In genomic region chr6:30259140-30260035, GRCh38 we compare ENCODE assay signal across 8 cellular contexts. TPM values are rescaled to one million over a fixed set of nuclear protein-coding genes. Genes with fewer than 3 reads are reported as not detected.
DNase-seq lines count a peak whose midpoint lies in the region; ATAC-seq, FAIRE-seq and TF ChIP-seq lines count a peak whose summit lies in the region.

No MANE protein-coding gene starts in this region.

- H3K79me1 ChIP-seq in H1 (ENCODE audit: low read depth, low read length) = no peaks in the 10 kb centered on the region

- H4K8ac ChIP-seq in H1 (ENCODE audit: extremely low read depth, insufficient read depth, low read length) = peak overlapping the region; percentile 89

- H3K4me1 ChIP-seq in A549 (no peaks in the 10 kb centered on the region), H1 (replicated peaks in 1 of 4; ENCODE audit: control insufficient read depth in 3 of 4, insufficient read depth in 4 of 4, low read length in 3 of 4) (peaks cover 0 to 8% (median 2%) of the 10 kb centered on the region in 4 experiments; a peak in 6 of 7 replicates)

- POLR2A ChIA-PET in A549 (lab: Yijun Ruan, JAX) = interaction anchor here (0.6 kb wide), 2 partner anchors 21 to 46 kb away, joined by 3 read pairs; partner anchors contain the start of gene TRIM26
- POLR2A ChIA-PET in H1 (lab: Charles Lee; ENCODE audit: partially characterized antibody) = interaction anchor here (0.6 to 1.5 kb wide), 6 partner anchors 17 to 88 kb away, joined by 3 to 7 read pairs (median 3); no protein-coding TSS in a partner anchor

- H3K4me1 Mint-ChIP-seq in memory B cell = peaks cover 12% of the 10 kb centered on the region

- H3K56ac ChIP-seq in H1 (replicated peaks; ENCODE audit: insufficient read length, low read depth, low read length) = no peak overlapping the region

- H3K9ac ChIP-seq in H1 (replicated peaks in 1 of 4; ENCODE audit: extremely low read depth in 1 of 4, low read depth in 3 of 4, low read length in 3 of 4) = peak overlapping the region in 2 of 4 experiments; percentile 14 to 48; a peak in 2 of 7 replicates

- H3K18ac ChIP-seq in H1 (ENCODE audit: extremely low read depth, low read length) = peak overlapping the region; percentile 95; the same call in 1 of the 2 replicates

- H3K23ac ChIP-seq in H1 (ENCODE audit: insufficient read length) = no peak overlapping the region

- H4K20me1 ChIP-seq in H1 (replicated peaks in 1 of 2; ENCODE audit: control insufficient read depth in 1 of 2, insufficient read depth in 2 of 2, low read length in 2 of 2) = no peaks in the 10 kb centered on the region

- no peak overlapping the region for H4K91ac ChIP-seq in H1 (replicated peaks; ENCODE audit: insufficient read length, low read length)

- H2AFZ ChIP-seq in H1 (ENCODE audit: low read length) = peak overlapping the region; percentile 76

- 17% methylated on average over 9 of the region's 56 CpGs for WGBS in A549 (ENCODE audit: missing lambda C conversion rate)
- 4% methylated on average over 48 of the region's 56 CpGs; no CpG with 5 or more reads in 1 of the 2 experiments for WGBS in H1 (ENCODE audit: extremely low coverage in 1 of 2, insufficient coverage in 1 of 2, insufficient read length in 1 of 2, insufficient replicate concordance in 2 of 2, low coverage in 1 of 2, low lambda C conversion rate in 2 of 2, missing lambda C conversion rate in 1 of 2), 2 experiments

- CTCF ChIA-PET in A549 (lab: Yijun Ruan, JAX) = interaction anchor here (0.7 kb wide), 1 partner anchor 45 kb away, joined by 3 read pairs; no protein-coding TSS in a partner anchor
- CTCF ChIA-PET in H1 (lab: Charles Lee; ENCODE audit: partially characterized antibody) = interaction anchor here (0.7 to 0.8 kb wide), 2 partner anchors 137 to 195 kb away, joined by 3 to 4 read pairs; no protein-coding TSS in a partner anchor

- no peak overlapping the region for H2AK5ac ChIP-seq in H1 (ENCODE audit: low read depth, low read length)

- 0 out of 2 replicates have a peak overlapping the region, but pooled peaks have one; percentile 2 for H2BK12ac ChIP-seq in H1 (ENCODE audit: low read depth, low read length)

- no peak overlapping the region for H2BK5ac ChIP-seq in H1 (ENCODE audit: low read depth, low read length)

- TF ChIP-seq EP300 in A549 (IDR thresholded peaks at IDR 0.05) (no peak), H1 (IDR thresholded peaks at IDR 0.05; ENCODE audit: borderline replicate concordance in 1 of 2, low read depth in 2 of 2, low read length in 2 of 2) (no peak)

- TF ChIP-seq RAD21 in A549 (conservative IDR thresholded peaks at IDR 0.05 in 1 of 2, IDR thresholded peaks at IDR 0.05 in 1 of 2) = peak in 1 of 2 experiments; percentile 31; a peak in 2 of 5 replicates
- no peak; a peak in 1 of 4 replicates for TF ChIP-seq RAD21 in H1 (IDR thresholded peaks at IDR 0.05 in 1 of 2, conservative IDR thresholded peaks at IDR 0.05 in 1 of 2; ENCODE audit: low read depth in 2 of 2, low read length in 2 of 2)

- TF ChIP-seq CTCF in A549 (IDR thresholded peaks at IDR 0.05) (peak; percentile 29; the same call in 2 of the 3 replicates), H1 (IDR thresholded peaks at IDR 0.05; ENCODE audit: control extremely low read depth in 1 of 3, insufficient read depth in 1 of 3, low read depth in 1 of 3, low read length in 3 of 3) (no peak)

- H3K79me2 ChIP-seq in H1 (ENCODE audit: control insufficient read depth in 1 of 2, insufficient read depth in 2 of 2, low read length in 2 of 2) = no peaks in the 10 kb centered on the region

- H3K9me3 ChIP-seq in A549 = no peaks in the 10 kb centered on the region
- no peaks in the 10 kb centered on the region; a peak in 1 of 4 replicates for H3K9me3 ChIP-seq in H1 (ENCODE audit: insufficient read depth in 2 of 2, low read depth in 1 of 2, low read length in 1 of 2)

- H3K4me3 ChIP-seq in A549 (peak overlapping the region; percentile 98), H1 (ENCODE audit: extremely low read depth in 1 of 4, insufficient read depth in 2 of 4, low read depth in 3 of 4, low read length in 4 of 4) (peak overlapping the region; percentile 64 to 86 (median 71))

- H3K4ac ChIP-seq in H1 (replicated peaks; ENCODE audit: insufficient read length, low read depth, low read length) = no peak overlapping the region

- H3K23me2 ChIP-seq in H1 (ENCODE audit: low read depth, low read length) = peaks cover 8% of the 10 kb centered on the region; the same call in 1 of the 2 replicates

- H2BK15ac ChIP-seq in H1 (ENCODE audit: low read length) = peak overlapping the region; percentile 29; the same call in 1 of the 2 replicates

- peak; percentile 61 to 75 for DNase-seq in A549 (ENCODE audit: low read depth in 1 of 2, low spot score in 1 of 2)
- DNase-seq in NCI-H460 (ENCODE audit: extremely low read depth, low read depth) = peak; percentile 70
- peak; percentile 88 for DNase-seq in activated CD8-positive, alpha-beta memory T cell treated with anti-CD3 and anti-CD28 coated beads for 24 hours
- DNase-seq in H1 (ENCODE audit: low read depth in 1 of 2, low spot score in 2 of 2) = peak; percentile 38 to 87
- peak; percentile 78 for DNase-seq in memory B cell (ENCODE audit: low spot score in 2 of 2)
- peak; percentile 22 for DNase-seq in stimulated activated CD8-positive, alpha-beta memory T cell treated with anti-CD3 and anti-CD28 coated beads, Interleukin-12 subunit alpha, Interleukin-12 subunit beta, amount 100 ng/mL, for 24 hours (ENCODE audit: extremely low read depth)

- peak overlapping the region; percentile 99 for H3K27ac Mint-ChIP-seq in memory B cell

- H3K4me2 ChIP-seq in A549 (peak overlapping the region; percentile 72), H1 (ENCODE audit: insufficient read depth in 1 of 2, low read depth in 2 of 2, low read length in 2 of 2) (peak overlapping the region; percentile 76 to 79)

- H3K27ac ChIP-seq in A549 (peak overlapping the region; percentile 81 to 91), H1 (ENCODE audit: low read depth, low read length) (no peak overlapping the region)

- H3K14ac ChIP-seq in H1 (ENCODE audit: insufficient read length) = no peak overlapping the region

- H2BK20ac ChIP-seq in H1 (ENCODE audit: low read length) = no peak overlapping the region

- H3K9me3 Mint-ChIP-seq in memory B cell = no peaks in the 10 kb centered on the region

- FAIRE-seq in A549 (lab: Jason Lieb, UNC) = no peak
- FAIRE-seq in H1 (lab: Jason Lieb, UNC) = peak; percentile 58

- H3K36me3 ChIP-seq in H1 (ENCODE audit: control insufficient read depth in 2 of 4, insufficient read depth in 4 of 4, low read length in 3 of 4) = peaks cover 0 to 4% (median 3%) of the 10 kb centered on the region in 4 experiments; a peak in 3 of 8 replicates

- no peaks in the 10 kb centered on the region for H3K27me3 Mint-ChIP-seq in memory B cell

- no peak overlapping the region for H2BK120ac ChIP-seq in H1 (replicated peaks; ENCODE audit: low read depth, low read length)

- H4K5ac ChIP-seq in H1 (ENCODE audit: insufficient read length, low read depth, low read length) = no peak overlapping the region

- peak overlapping the region; percentile 91 for H3K4me3 Mint-ChIP-seq in memory B cell

- TF ChIP-seq POLR2A in A549 (IDR thresholded peaks at IDR 0.05; ENCODE audit: low read length) (no peak), H1 (IDR thresholded peaks at IDR 0.05; ENCODE audit: control extremely low read depth in 1 of 2, low read depth in 2 of 2, low read length in 2 of 2) (peak in 1 of 2 experiments; percentile 51; a peak in 1 of 3 replicates)

- peaks cover 12% of the 10 kb centered on the region for H3K36me3 Mint-ChIP-seq in memory B cell

- peaks cover 9 to 17% (median 13%) of the 10 kb centered on the region in 4 experiments for H3K27me3 ChIP-seq in H1 (replicated peaks in 1 of 4; ENCODE audit: control insufficient read depth in 3 of 4, extremely low read depth in 1 of 4, insufficient read depth in 3 of 4, low read length in 3 of 4)

- peak; percentile 94 to 97 for ATAC-seq in A549
- ATAC-seq in GM18511 (IDR thresholded peaks at IDR 0.05; ENCODE audit: unreplicated experiment) = peak; percentile 93
- peak; percentile 89 for ATAC-seq in HG03039 (IDR thresholded peaks at IDR 0.05; ENCODE audit: unreplicated experiment)
- peak; percentile 88 for ATAC-seq in memory B cell (ENCODE audit: low read depth)

TF ChIP-seq in H1, 55 proteins besides CTCF, POLR2A, EP300 and RAD21 (continues in another document):
- TF ChIP-seq POLR2AphosphoS5 (IDR thresholded peaks at IDR 0.05; ENCODE audit: low read depth, low read length) (no peak), BRCA1 (IDR thresholded peaks at IDR 0.05; ENCODE audit: low read depth, low read length) (no peak), CHD2 (IDR thresholded peaks at IDR 0.05; ENCODE audit: low read length) (0 out of 2 replicates have a peak, but pooled peaks have one; percentile 53), ATF2 (IDR thresholded peaks at IDR 0.05; ENCODE audit: low read length) (no peak), SAP30 (IDR thresholded peaks at IDR 0.05; ENCODE audit: insufficient read depth, insufficient replicate concordance, low read length) (no peak)

RNA-seq across cellular contexts. Expression of gene TRIM26, which starts 46.2 kb away (rescaled TPM):
- 23.3 and 30.4 TPM in 2 replicates for polyA plus RNA-seq in A549 (2011; rRNA removed)
- 23.0 and 23.2 TPM in 2 replicates for polyA plus RNA-seq in A549 (2012; cell fraction: cytosol; rRNA removed)
- polyA plus RNA-seq in A549 (2012; cell fraction: nucleus; rRNA removed) = 31.4 and 38.2 TPM in 2 replicates
- 28.2 to 31.1 TPM (median 30.4 TPM) in 3 replicates for polyA plus RNA-seq in A549 (2017; fragmentation: RNase III; extraction: RNeasy Plus Mini Kit Qiagen cat#74134 plus additional on column Dnase treatment)
- polyA minus RNA-seq in A549 (2011; rRNA and poly(A)+ RNA removed) = 27.5 and 32.3 TPM in 2 replicates
- total RNA-seq in NCI-H460 (2014; rRNA removed; shearing (Covaris generic)) = 14.2 and 17.4 TPM in 2 replicates
- 19.6 and 21.4 TPM in 2 replicates for polyA plus RNA-seq in NCI-H460 (2014; cell fraction: nucleus; rRNA removed)
- total RNA-seq in H1 (2021; fragmentation: NEBNext Ultra II Directional; extraction: Animal tissue kit (Norgen Biotek cat#: 25700)) = 30.7 and 32.3 TPM in 2 replicates
- polyA plus RNA-seq in H1 (2011; rRNA removed) = 21.5 and 25.8 TPM in 2 replicates
- 29.3 TPM for polyA plus RNA-seq in H1 (2011; cell fraction: cytosol; rRNA removed)
- polyA plus RNA-seq in H1 (2011; cell fraction: nucleus; rRNA removed) = 29.9 TPM
- 28.2 to 41.8 TPM (median 29.9 TPM) in 4 replicates for polyA plus RNA-seq in H1 (2012, experiment 1 of 2)
- polyA plus RNA-seq in H1 (2012, experiment 2 of 2) = 33.4 TPM
- 17.5 TPM for polyA plus RNA-seq in H1 (2013, experiment 1 of 2)
- 16.8 TPM for polyA plus RNA-seq in H1 (2013, experiment 2 of 2)
- 27.4 and 33.6 TPM in 2 replicates for polyA minus RNA-seq in H1 (2011; rRNA and poly(A)+ RNA removed)
- 14.1 TPM for polyA minus RNA-seq in H1 (2011; cell fraction: cytosol; rRNA and poly(A)+ RNA removed)
- 21.9 TPM for polyA minus RNA-seq in H1 (2011; cell fraction: nucleus; rRNA and poly(A)+ RNA removed)

Comparison
In these comparisons a context has a peak if more than half of its experiments do, and no peak if none do; other contexts are left out.
1. DNase-seq: peak in every context shown above with its lines; median percentile 88 in activated CD8-positive, alpha-beta memory T cell treated with anti-CD3 and anti-CD28 coated beads for 24 hours; 78 in memory B cell; 70 in NCI-H460; 68 in A549; 62 in H1; 22 in stimulated activated CD8-positive, alpha-beta memory T cell treated with anti-CD3 and anti-CD28 coated beads, Interleukin-12 subunit alpha, Interleukin-12 subunit beta, amount 100 ng/mL, for 24 hours.
2. Of the 18 proteins assayed by ChIP-seq in both H1 and A549: peak only in H1: CHD2, E2F6, MAX and PHF8; only in A549: CTCF; in both: RFX5; in neither: 10; mixed calls (peak in some experiments, not most) for 2.